ENCODE assay signal across 9 cellular contexts in genomic region chr12:47772094-47772660, GRCh38. TPM values are rescaled to one million over a fixed set of nuclear protein-coding genes. Genes with fewer than 3 reads are reported as not detected.
A peak's percentile ranks its signal among the peaks of the same experiment; 100 is the strongest.
DNase-seq lines count a peak whose midpoint lies in the region; ATAC-seq and TF ChIP-seq lines count a peak whose summit lies in the region.
"Had no signal": no experiment of that assay in that cellular context is flagged by ENCODE, and none has a peak within 500 bp of the region (broad histone marks: within the 10 kb centered on the region; RNA-seq: fewer than 3 reads in every experiment).

No MANE protein-coding gene starts in this region.

- CTCF ChIA-PET in mammary epithelial cell (lab: Charles Lee; ENCODE audit: low non-redundant PET) = interaction anchor here (0.6 kb wide), 2 partner anchors 13 to 1133 kb away, joined by 3 read pairs; partner anchors contain the start of gene RAPGEF3

- H3K9me3 Mint-ChIP-seq in CD4-positive, CD25-positive, alpha-beta regulatory T cell = no peaks in the 10 kb centered on the region
- H3K9me3 Mint-ChIP-seq in IgD-negative memory B cell = no peaks in the 10 kb centered on the region
- H3K9me3 Mint-ChIP-seq in natural killer cell = no peaks in the 10 kb centered on the region

- peak overlapping the region; percentile 92 for H3K4me2 ChIP-seq in mammary epithelial cell (ENCODE audit: insufficient read depth, low read depth, low read length)

- no peaks in the 10 kb centered on the region for H3K36me3 ChIP-seq in CD4-positive, CD25-positive, alpha-beta regulatory T cell (ENCODE audit: control insufficient read depth, insufficient read depth, low read length)
- H3K36me3 ChIP-seq in mammary epithelial cell (ENCODE audit: insufficient read depth, low read length) (no peaks in the 10 kb centered on the region), prostate gland (no peaks in the 10 kb centered on the region)

- no peak overlapping the region for H2AFZ ChIP-seq in mammary epithelial cell (ENCODE audit: low read depth, low read length)

- DNase-seq in CD4-positive, CD25-positive, alpha-beta regulatory T cell = no peak
- DNase-seq in mammary epithelial cell (no peak), natural killer cell (no peak), HuH-7.5 (ENCODE audit: low spot score) (no peak), ureter (ENCODE audit: low spot score) (no peak), prostate gland (ENCODE audit: low spot score) (no peak)

- peak overlapping the region in 3 of 4 donors; percentile 85 to 97 (median 90) for H3K4me3 Mint-ChIP-seq in CD4-positive, CD25-positive, alpha-beta regulatory T cell
- H3K4me3 Mint-ChIP-seq in IgD-negative memory B cell (peak overlapping the region; percentile 73 to 93 (median 90)), natural killer cell (peak overlapping the region; percentile 85)

- intact Hi-C loops in mammary epithelial cell (cut with micrococcal nuclease) (loop anchor here (10.0 kb wide), 1 partner anchor 393 kb away; no protein-coding TSS in a partner anchor), natural killer cell (cut with micrococcal nuclease) (no loop called here), prostate gland (cut with DNase I) (loop anchor here (2.0 kb wide), 1 partner anchor 41 kb away; no protein-coding TSS in a partner anchor)

- no peak for TF ChIP-seq CTCF in mammary epithelial cell (conservative IDR thresholded peaks at IDR 0.05 in 1 of 2, IDR thresholded peaks at IDR 0.05 in 1 of 2; ENCODE audit: extremely low read depth in 1 of 2, insufficient read depth in 1 of 2, low read depth in 1 of 2, low read length in 2 of 2)
- no peak for TF ChIP-seq CTCF in natural killer cell (IDR thresholded peaks at IDR 0.05)
- no peak for TF ChIP-seq CTCF in prostate gland (IDR thresholded peaks at IDR 0.05)

- no peaks in the 10 kb centered on the region for H3K9me3 ChIP-seq in CD4-positive, CD25-positive, alpha-beta regulatory T cell (ENCODE audit: control insufficient read depth in 2 of 2, low read length in 2 of 2)
- H3K9me3 ChIP-seq in mammary epithelial cell (replicated peaks; ENCODE audit: insufficient read depth, low read length) (no peaks in the 10 kb centered on the region), prostate gland (no peaks in the 10 kb centered on the region)

- in situ Hi-C loops in mammary epithelial cell (cut with MboI; ENCODE audit: low sequenced_read_pairs in 2 of 2) = no loop called here

- H4K20me1 ChIP-seq in mammary epithelial cell (ENCODE audit: insufficient read depth, low read length) = no peaks in the 10 kb centered on the region

- no peak for ATAC-seq in CD4-positive, CD25-positive, alpha-beta regulatory T cell (ENCODE audit: low read depth in 2 of 2)
- ATAC-seq in natural killer cell (no peak), HG02610 (IDR thresholded peaks at IDR 0.05; ENCODE audit: unreplicated experiment) (no peak)

- WGBS in mammary epithelial cell (ENCODE audit: low coverage, missing lambda C conversion rate) = 92% methylated on average over 12 of the region's 13 CpGs
- 84% methylated on average over 13 of the region's 13 CpGs for WGBS in prostate gland

- dilution Hi-C loops in mammary epithelial cell (cut with HindIII; ENCODE audit: low sequenced_read_pairs) = no loop called here

- H3K4me1 Mint-ChIP-seq in CD4-positive, CD25-positive, alpha-beta regulatory T cell = peaks cover 0 to 27% (median 10%) of the 10 kb centered on the region in 4 donors
- H3K4me1 Mint-ChIP-seq in IgD-negative memory B cell (peaks cover 3 to 8% (median 6%) of the 10 kb centered on the region in 3 donors), natural killer cell (peaks cover 9 to 17% of the 10 kb centered on the region in 2 donors)

- H3K27ac Mint-ChIP-seq in CD4-positive, CD25-positive, alpha-beta regulatory T cell = peak overlapping the region in 2 of 3 donors; percentile 86 to 87
- H3K27ac Mint-ChIP-seq in IgD-negative memory B cell (peak overlapping the region; percentile 27 to 85 (median 84)), natural killer cell (peak overlapping the region in 1 of 2 donors; percentile 37)

- H3K79me2 ChIP-seq in mammary epithelial cell (ENCODE audit: insufficient read depth, low read length) = peaks cover 9% of the 10 kb centered on the region

- no TSS peak for BruUV-seq in mammary epithelial cell (replicated peaks; lab: Mats Ljungman, UMichigan)

- no peaks in the 10 kb centered on the region for H3K36me3 Mint-ChIP-seq in CD4-positive, CD25-positive, alpha-beta regulatory T cell
- no peaks in the 10 kb centered on the region for H3K36me3 Mint-ChIP-seq in IgD-negative memory B cell
- H3K36me3 Mint-ChIP-seq in natural killer cell = no peaks in the 10 kb centered on the region

- no peak overlapping the region for H3K27ac ChIP-seq in CD4-positive, CD25-positive, alpha-beta regulatory T cell (ENCODE audit: insufficient read depth, low read length, poor library complexity, severe bottlenecking)
- no peak overlapping the region for H3K27ac ChIP-seq in mammary epithelial cell (ENCODE audit: insufficient read depth, low read depth, low read length)
- H3K27ac ChIP-seq in prostate gland = no peak overlapping the region

- H3K27me3 Mint-ChIP-seq in CD4-positive, CD25-positive, alpha-beta regulatory T cell = peaks cover 7% of the 10 kb centered on the region
- H3K27me3 Mint-ChIP-seq in IgD-negative memory B cell (no peaks in the 10 kb centered on the region), natural killer cell (ENCODE audit: low read depth in 2 of 2) (peaks cover 4 to 10% of the 10 kb centered on the region in 2 donors)

- H3K4me1 ChIP-seq in CD4-positive, CD25-positive, alpha-beta regulatory T cell (ENCODE audit: control insufficient read depth, insufficient read depth, low read length, poor library complexity, severe bottlenecking) = peaks cover 12% of the 10 kb centered on the region
- peaks cover 58% of the 10 kb centered on the region for H3K4me1 ChIP-seq in mammary epithelial cell (ENCODE audit: insufficient read depth, low read length)
- H3K4me1 ChIP-seq in prostate gland (replicated peaks) = no peaks in the 10 kb centered on the region

- H3K9ac ChIP-seq in mammary epithelial cell (ENCODE audit: insufficient read depth, low read length) = no peak overlapping the region

- H3K4me3 ChIP-seq in CD4-positive, CD25-positive, alpha-beta regulatory T cell (ENCODE audit: low read depth, low read length) = no peak overlapping the region
- H3K4me3 ChIP-seq in mammary epithelial cell (replicated peaks in 1 of 3; ENCODE audit: insufficient read depth in 1 of 3, low read depth in 2 of 3, low read length in 3 of 3) (peak overlapping the region in 1 of 3 experiments; percentile 72), prostate gland (no peak overlapping the region)

- TF ChIP-seq POLR2A in prostate gland (IDR thresholded peaks at IDR 0.05) = no peak

- H3K27me3 ChIP-seq in CD4-positive, CD25-positive, alpha-beta regulatory T cell (ENCODE audit: control insufficient read depth, insufficient read depth, low read length) = no peaks in the 10 kb centered on the region
- H3K27me3 ChIP-seq in mammary epithelial cell (ENCODE audit: insufficient read depth, low read length) (no peaks in the 10 kb centered on the region), prostate gland (replicated peaks; ENCODE audit: insufficient read depth) (no peaks in the 10 kb centered on the region)

RNA-seq across cellular contexts. Expression of gene SLC48A1, which starts 0.9 kb away (rescaled TPM):
- total RNA-seq in CD4-positive, CD25-positive, alpha-beta regulatory T cell = 4.9 TPM
- 10 to 100 TPM in 1 of 4 donors, 1 to 10 TPM in 3; 7.3 to 12.7 (median 8.7) TPM for polyA plus RNA-seq in CD4-positive, CD25-positive, alpha-beta regulatory T cell
- polyA plus RNA-seq in IgD-negative memory B cell = 21.7 TPM
- total RNA-seq in mammary epithelial cell = 10 to 100 TPM; 22.0 to 29.3 TPM
- 11.8 TPM for polyA plus RNA-seq in mammary epithelial cell
- polyA minus RNA-seq in mammary epithelial cell = 22.0 TPM
- total RNA-seq in natural killer cell = 1 to 10 TPM; 2.0 to 4.4 (median 3.4) TPM
- 41.3 TPM for total RNA-seq in ureter
- total RNA-seq in prostate gland = 10 to 100 TPM; 39.0 to 52.5 TPM

RNA-seq across cellular contexts. Expression of gene RAPGEF3, which starts 13.5 kb away (rescaled TPM):
- total RNA-seq in CD4-positive, CD25-positive, alpha-beta regulatory T cell = 0.79 TPM
- polyA plus RNA-seq in CD4-positive, CD25-positive, alpha-beta regulatory T cell = under 1 TPM in 2 of 4 donors, not detected in 2; 0.10 to 0.14 TPM
- polyA plus RNA-seq in IgD-negative memory B cell (0.26 TPM), mammary epithelial cell (6.2 TPM)
- total RNA-seq in mammary epithelial cell (10 to 100 TPM in 1 of 2 donors, 1 to 10 TPM in 1; 9.7 to 41.0 TPM), natural killer cell (under 1 TPM; 0.23 to 0.73 (median 0.49) TPM), ureter (83.4 TPM), prostate gland (10 to 100 TPM; 19.1 to 28.5 TPM)
- 10.0 TPM for polyA minus RNA-seq in mammary epithelial cell

RNA-seq across cellular contexts. Expression of gene ENDOU, which starts 46.9 kb away (rescaled TPM):
- total RNA-seq in CD4-positive, CD25-positive, alpha-beta regulatory T cell = not detected
- under 1 TPM in 1 of 4 donors, not detected in 3; 0.45 TPM for polyA plus RNA-seq in CD4-positive, CD25-positive, alpha-beta regulatory T cell
- not detected for polyA plus RNA-seq in IgD-negative memory B cell
- not detected for total RNA-seq in mammary epithelial cell
- polyA plus RNA-seq in mammary epithelial cell = not detected
- not detected for polyA minus RNA-seq in mammary epithelial cell
- total RNA-seq in natural killer cell = under 1 TPM; 0.20 to 0.41 (median 0.24) TPM
- 0.89 TPM for total RNA-seq in ureter
- 1 to 10 TPM in 1 of 2 donors, not detected in 1; 1.0 TPM for total RNA-seq in prostate gland
- polyA plus RNA-seq: liver had no signal

RNA-seq across cellular contexts. Expression of gene HDAC7, which starts 47.5 kb away (rescaled TPM):
- total RNA-seq in CD4-positive, CD25-positive, alpha-beta regulatory T cell = 163 TPM
- polyA plus RNA-seq in CD4-positive, CD25-positive, alpha-beta regulatory T cell = 10 to 100 TPM; 14.0 to 15.4 (median 15.3) TPM
- polyA plus RNA-seq in IgD-negative memory B cell (20.9 TPM), mammary epithelial cell (30.5 TPM)
- total RNA-seq in mammary epithelial cell (10 to 100 TPM; 17.7 to 72.1 TPM), natural killer cell (100 to 1,000 TPM; 141 to 235 (median 147) TPM), ureter (144 TPM), prostate gland (10 to 100 TPM; 39.5 to 67.7 TPM)
- 96.1 TPM for polyA minus RNA-seq in mammary epithelial cell
